ENCODE assay signal across 1 cellular context in the genomic region with DNA sequence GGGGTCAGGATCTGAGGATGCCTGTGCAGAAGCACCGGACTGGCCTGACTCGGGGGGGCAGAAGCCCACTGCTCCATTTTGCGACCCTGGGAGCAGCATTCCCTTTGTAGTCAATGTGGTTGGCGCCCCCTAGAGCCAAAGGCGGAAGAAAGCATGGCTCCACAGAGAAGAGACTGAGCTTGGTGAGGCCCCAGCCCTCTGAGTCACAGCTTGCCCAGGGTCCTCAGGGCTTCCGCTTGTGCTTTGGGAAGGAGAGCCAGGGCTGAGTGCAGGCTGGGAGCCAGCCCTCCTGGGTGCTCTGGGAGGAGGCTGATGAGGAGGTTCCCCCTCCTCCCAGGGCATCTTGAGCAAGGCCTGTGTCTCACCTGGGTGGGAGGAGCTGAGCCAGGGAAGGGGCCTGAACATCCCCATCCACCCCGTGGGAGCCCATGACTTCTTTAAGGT.
TF ChIP-seq lines count a peak whose summit lies in the region.

No MANE protein-coding gene starts in this region.

TF ChIP-seq in H1, 55 proteins besides CTCF, POLR2A, EP300 and RAD21:
- TF ChIP-seq TBP (IDR thresholded peaks at IDR 0.05; ENCODE audit: low read depth, low read length) (0 out of 2 replicates have a peak, but pooled peaks have one; percentile 29), YY1 (IDR thresholded peaks at IDR 0.05; ENCODE audit: low read depth, low read length) (peak; percentile 85), RBBP5 (IDR thresholded peaks at IDR 0.05; ENCODE audit: borderline replicate concordance, low read depth, low read length) (no peak), POLR2AphosphoS5 (IDR thresholded peaks at IDR 0.05; ENCODE audit: low read depth, low read length) (0 out of 2 replicates have a peak, but pooled peaks have one; percentile 28), TAF1 (IDR thresholded peaks at IDR 0.05; ENCODE audit: low read depth, low read length) (0 out of 2 replicates have a peak, but pooled peaks have one; percentile 37), CREB1 (IDR thresholded peaks at IDR 0.05) (peak; percentile 18; the same call in 1 of the 2 replicates), ATF3 (IDR thresholded peaks at IDR 0.05; ENCODE audit: insufficient read depth, low read depth, low read length) (no peak), MAX (IDR thresholded peaks at IDR 0.05) (peak; percentile 34; the same call in 1 of the 2 replicates), JUND (IDR thresholded peaks at IDR 0.05; ENCODE audit: low read length) (peak; percentile 70; the same call in 1 of the 2 replicates), NRF1 (IDR thresholded peaks at IDR 0.05; ENCODE audit: low read depth, low read length) (no peak)
